In the genomic region with DNA sequence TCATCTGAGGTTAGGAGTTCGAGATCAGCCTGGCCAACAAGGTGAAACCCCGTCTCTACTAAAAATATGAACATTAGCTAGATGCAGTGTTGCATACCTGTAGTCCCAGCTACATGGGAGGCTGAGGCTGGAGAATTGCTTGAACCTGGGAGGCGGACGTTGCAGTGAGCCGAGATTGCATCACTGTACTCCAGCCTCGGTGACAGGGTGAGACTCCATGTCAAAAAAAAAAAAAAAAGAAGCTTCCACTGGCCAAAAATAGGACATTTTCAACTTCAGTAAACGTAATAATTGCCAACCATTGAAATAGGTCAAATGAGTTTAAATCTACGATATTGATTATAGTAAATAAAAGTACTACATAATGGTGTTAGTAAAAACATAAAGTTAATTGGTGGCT, we compare ENCODE assay signal across 29 cellular contexts. TPM values are rescaled to one million over a fixed set of nuclear protein-coding genes. Genes with fewer than 3 reads are reported as not detected.
"Had no signal": no experiment of that assay in that cellular context is flagged by ENCODE, and none has a peak within 500 bp of the region (broad histone marks: within the 10 kb centered on the region; RNA-seq: fewer than 3 reads in every experiment).

No MANE protein-coding gene starts in this region.

- H3K4me3 ChIP-seq: adrenal gland, body of pancreas, esophagus squamous epithelium, gastroesophageal sphincter had no signal

- H3K9me3 Mint-ChIP-seq: activated CD4-positive, alpha-beta T cell treated with anti-CD3 and anti-CD28 coated beads, Interleukin-2, amount 10 ng/mL, durations not matched to agents 24 days and 14 days; activated CD8-positive, alpha-beta T cell treated with anti-CD3 and anti-CD28 coated beads for 36 hours; activated naive CD4-positive, alpha-beta T cell treated with anti-CD3 and anti-CD28 coated beads for 36 hours; activated naive CD4-positive, alpha-beta T cell treated with anti-CD3 and anti-CD28 coated beads, Interleukin-2, amount 50 U/mL, for 24 hours; activated naive CD8-positive, alpha-beta T cell treated with anti-CD3 and anti-CD28 coated beads for 36 hours; activated naive CD8-positive, alpha-beta T cell treated with anti-CD3 and anti-CD28 coated beads, Interleukin-2, amount 50 U/mL, for 24 hours; activated T-cell treated with anti-CD3 and anti-CD28 coated beads, Interleukin-2, amount 50 U/mL, for 4 hours; activated T-helper 17 cell treated with anti-CD3 and anti-CD28 coated beads, Interleukin-2, amount 50 U/mL, for 72 hours; effector memory CD8-positive, alpha-beta T cell had no signal

- DNase-seq: activated CD4-positive, alpha-beta T cell treated with anti-CD3 and anti-CD28 coated beads for 36 hours; activated CD4-positive, alpha-beta T cell treated with anti-CD3 and anti-CD28 coated beads, Interleukin-2, amount 10 ng/mL, durations not matched to agents 24 days and 14 days; activated CD4-positive, alpha-beta T cell treated with anti-CD3 and anti-CD28 coated beads, Interleukin-2, amount 50 U/mL, for 48 hours; activated CD4-positive, CD25-positive, alpha-beta regulatory T cell; activated CD4-positive, CD25-positive, alpha-beta regulatory T cell treated with anti-CD3 and anti-CD28 coated beads, Interleukin-2, amount 50 U/mL, for 72 hours; activated CD8-positive, alpha-beta memory T cell treated with anti-CD3 and anti-CD28 coated beads for 24 hours; activated CD8-positive, alpha-beta T cell treated with anti-CD3 and anti-CD28 coated beads for 36 hours; activated effector memory CD4-positive, alpha-beta T cell treated with anti-CD3 and anti-CD28 coated beads, Interleukin-2, amount 50 U/mL, for 16 hours; activated naive CD4-positive, alpha-beta T cell treated with anti-CD3 and anti-CD28 coated beads for 36 hours; activated naive CD8-positive, alpha-beta T cell treated with anti-CD3 and anti-CD28 coated beads for 36 hours; activated naive CD8-positive, alpha-beta T cell treated with anti-CD3 and anti-CD28 coated beads, Interleukin-2, amount 50 U/mL, for 24 hours; activated T-cell treated with anti-CD3 and anti-CD28 coated beads, Interleukin-2, amount 50 U/mL, for 4 hours; amygdala; body of pancreas; caudate nucleus; cortex of kidney; effector CD4-positive, alpha-beta T cell; effector memory CD8-positive, alpha-beta T cell; esophagus squamous epithelium; T-helper 2 cell had no signal

- H3K27ac Mint-ChIP-seq: activated CD4-positive, alpha-beta T cell treated with anti-CD3 and anti-CD28 coated beads for 36 hours; activated CD4-positive, alpha-beta T cell treated with anti-CD3 and anti-CD28 coated beads, Interleukin-2, amount 10 ng/mL, durations not matched to agents 24 days and 14 days; activated CD8-positive, alpha-beta T cell treated with anti-CD3 and anti-CD28 coated beads for 36 hours; activated naive CD4-positive, alpha-beta T cell treated with anti-CD3 and anti-CD28 coated beads for 36 hours; activated naive CD8-positive, alpha-beta T cell treated with anti-CD3 and anti-CD28 coated beads for 36 hours; activated naive CD8-positive, alpha-beta T cell treated with anti-CD3 and anti-CD28 coated beads, Interleukin-2, amount 50 U/mL, for 24 hours had no signal

- H3K36me3 Mint-ChIP-seq: activated naive CD8-positive, alpha-beta T cell treated with anti-CD3 and anti-CD28 coated beads for 36 hours had no signal

- H3K27me3 ChIP-seq: adrenal gland, body of pancreas, esophagus squamous epithelium, gastroesophageal sphincter had no signal

- H3K27ac ChIP-seq: adrenal gland, body of pancreas, esophagus squamous epithelium, gastroesophageal sphincter had no signal

- H3K36me3 ChIP-seq: adrenal gland, esophagus squamous epithelium, gastroesophageal sphincter had no signal

- H3K4me3 Mint-ChIP-seq: activated CD4-positive, alpha-beta T cell treated with anti-CD3 and anti-CD28 coated beads for 36 hours; activated CD4-positive, alpha-beta T cell treated with anti-CD3 and anti-CD28 coated beads, Interleukin-2, amount 10 ng/mL, durations not matched to agents 24 days and 14 days; activated CD8-positive, alpha-beta T cell treated with anti-CD3 and anti-CD28 coated beads for 36 hours; activated naive CD4-positive, alpha-beta T cell treated with anti-CD3 and anti-CD28 coated beads for 36 hours; activated naive CD8-positive, alpha-beta T cell treated with anti-CD3 and anti-CD28 coated beads for 36 hours; activated naive CD8-positive, alpha-beta T cell treated with anti-CD3 and anti-CD28 coated beads, Interleukin-2, amount 50 U/mL, for 24 hours; activated T-cell treated with anti-CD3 and anti-CD28 coated beads, Interleukin-2, amount 50 U/mL, for 4 hours; activated T-helper 17 cell treated with anti-CD3 and anti-CD28 coated beads, Interleukin-2, amount 50 U/mL, for 72 hours had no signal

- ATAC-seq: activated CD4-positive, alpha-beta T cell treated with anti-CD3 and anti-CD28 coated beads for 36 hours; activated CD8-positive, alpha-beta T cell treated with anti-CD3 and anti-CD28 coated beads for 36 hours; activated naive CD8-positive, alpha-beta T cell treated with anti-CD3 and anti-CD28 coated beads, Interleukin-2, amount 50 U/mL, for 24 hours; activated T-cell treated with anti-CD3 and anti-CD28 coated beads, Interleukin-2, amount 50 U/mL, for 4 hours; activated T-helper 17 cell treated with anti-CD3 and anti-CD28 coated beads, Interleukin-2, amount 50 U/mL, for 72 hours; body of pancreas; effector memory CD8-positive, alpha-beta T cell; gastroesophageal sphincter had no signal

- H3K27me3 Mint-ChIP-seq: activated CD4-positive, alpha-beta T cell treated with anti-CD3 and anti-CD28 coated beads for 36 hours; activated CD4-positive, alpha-beta T cell treated with anti-CD3 and anti-CD28 coated beads, Interleukin-2, amount 10 ng/mL, durations not matched to agents 24 days and 14 days; activated CD8-positive, alpha-beta T cell treated with anti-CD3 and anti-CD28 coated beads for 36 hours; activated naive CD4-positive, alpha-beta T cell treated with anti-CD3 and anti-CD28 coated beads, Interleukin-2, amount 50 U/mL, for 24 hours; activated naive CD8-positive, alpha-beta T cell treated with anti-CD3 and anti-CD28 coated beads for 36 hours; activated naive CD8-positive, alpha-beta T cell treated with anti-CD3 and anti-CD28 coated beads, Interleukin-2, amount 50 U/mL, for 24 hours; activated T-helper 17 cell treated with anti-CD3 and anti-CD28 coated beads, Interleukin-2, amount 50 U/mL, for 72 hours; effector memory CD8-positive, alpha-beta T cell had no signal

- H3K4me1 ChIP-seq: adrenal gland had no signal

- H3K9me3 ChIP-seq: adrenal gland, body of pancreas, esophagus squamous epithelium, gastroesophageal sphincter had no signal

RNA-seq across cellular contexts. Expression of a gene that starts 6.8 kb away (rescaled TPM):
- total RNA-seq: dermis blood vessel endothelial cell had no signal

RNA-seq across cellular contexts. Expression of a gene that starts 19.7 kb away (rescaled TPM):
- total RNA-seq: activated CD4-positive, alpha-beta T cell treated with anti-CD3 and anti-CD28 coated beads for 36 hours; activated CD4-positive, alpha-beta T cell treated with anti-CD3 and anti-CD28 coated beads, Interleukin-2, amount 10 ng/mL, durations not matched to agents 24 days and 14 days; activated CD8-positive, alpha-beta T cell treated with anti-CD3 and anti-CD28 coated beads for 36 hours; activated naive CD4-positive, alpha-beta T cell treated with anti-CD3 and anti-CD28 coated beads for 36 hours; activated naive CD8-positive, alpha-beta T cell treated with anti-CD3 and anti-CD28 coated beads for 36 hours; activated T-cell treated with anti-CD3 and anti-CD28 coated beads, Interleukin-2, amount 50 U/mL, for 4 hours; activated T-helper 17 cell treated with anti-CD3 and anti-CD28 coated beads, Interleukin-2, amount 50 U/mL, for 72 hours; body of pancreas; dermis blood vessel endothelial cell; esophagus squamous epithelium; fibroblast of villous mesenchyme; gastroesophageal sphincter; glomerular endothelial cell; T-helper 1 cell treated with Interleukin-12 subunit alpha and Interleukin-12 subunit beta and Interleukin-4 antibody, amounts not matched to agents 30 ng/mL and 1 ng/mL, for 36 hours had no signal
- polyA plus RNA-seq: fibroblast of lung had no signal
